8 cellular contexts compared by ENCODE assay signal in the genomic region with DNA sequence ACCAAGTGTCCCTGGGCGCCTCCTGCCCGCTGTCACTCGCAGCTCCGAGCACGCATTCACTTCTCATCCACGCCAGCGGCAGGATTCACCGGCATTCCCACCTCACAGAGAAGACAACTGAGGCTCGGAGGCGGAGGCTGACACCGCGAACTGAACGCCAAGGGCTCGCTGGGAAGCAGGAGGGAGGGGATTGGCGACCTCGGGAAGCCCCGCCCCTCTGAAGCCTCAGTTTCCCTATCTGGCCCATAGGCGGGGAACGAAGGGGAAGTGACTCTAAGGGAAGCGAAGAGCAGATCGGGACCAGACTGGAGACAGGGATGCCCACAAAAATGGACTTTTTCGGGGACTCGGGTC. TPM values are rescaled to one million over a fixed set of nuclear protein-coding genes. Genes with fewer than 3 reads are reported as not detected.
DNase-seq lines count a peak whose midpoint lies in the region; ATAC-seq and TF ChIP-seq lines count a peak whose summit lies in the region.

No MANE protein-coding gene starts in this region.

- H3K9me3 ChIP-seq in BLaER1 treated with 17β-estradiol and CSF1 and Interleukin-3, amounts not matched to agents 10 nM and 100 nM (replicated peaks in 1 of 11): no peaks in the 10 kb centered on the region
- no peaks in the 10 kb centered on the region for H3K9me3 ChIP-seq in lower lobe of right lung

- no peaks in the 10 kb centered on the region for H3K79me2 ChIP-seq in KMS-11 (ENCODE audit: insufficient read depth, low read depth)

- ATAC-seq in lower lobe of right lung (peak in 1 of 2 donors; percentile 5), HG02571 (IDR thresholded peaks at IDR 0.05; ENCODE audit: unreplicated experiment) (no peak)

- H3K27ac ChIP-seq in BLaER1 treated with 17β-estradiol and CSF1 and Interleukin-3, amounts not matched to agents 10 nM and 100 nM: peak overlapping the region; percentile 71 to 93 (median 87)
- peak overlapping the region; percentile 83 for H3K27ac ChIP-seq in KMS-11
- peak overlapping the region; percentile 84 for H3K27ac ChIP-seq in cingulate gyrus (ENCODE audit: low read depth, low read length)
- peak overlapping the region; percentile 93 for H3K27ac ChIP-seq in lower lobe of right lung

- peak overlapping the region; percentile 85 to 100 (median 94) for H3K4me2 ChIP-seq in BLaER1 treated with 17β-estradiol and CSF1 and Interleukin-3, amounts not matched to agents 10 nM and 100 nM
- peak overlapping the region; percentile 89 for H3K4me2 ChIP-seq in KMS-11

- peak overlapping the region; percentile 81 to 95 (median 90) for H3K4me3 ChIP-seq in BLaER1 treated with 17β-estradiol and CSF1 and Interleukin-3, amounts not matched to agents 10 nM and 100 nM
- H3K4me3 ChIP-seq in KMS-11 (IDR thresholded peaks at IDR 0.05; ENCODE audit: insufficient read depth, low read depth, low read length) (peak overlapping the region; percentile 40), lower lobe of right lung (peak overlapping the region; percentile 96)

- H3K4me3 Mint-ChIP-seq in type B pancreatic cell: peak overlapping the region; percentile 99

- DNase-seq in lower lobe of right lung: peak; percentile 68
- no peak for DNase-seq in type B pancreatic cell (ENCODE audit: extremely low spot score, unreplicated experiment)
- no peak for DNase-seq in NCI-H1417 treated with DMSO at 0.1 percent for 48 hours (lab: John Stamatoyannopoulos, UW)
- DNase-seq in NAMALWA (ENCODE audit: low spot score): no peak

- peaks cover 9% of the 10 kb centered on the region for H3K4me1 Mint-ChIP-seq in type B pancreatic cell (ENCODE audit: unreplicated experiment)

- no peaks in the 10 kb centered on the region for H3K27me3 ChIP-seq in BLaER1 treated with 17β-estradiol and CSF1 and Interleukin-3, amounts not matched to agents 10 nM and 100 nM
- peaks cover 3% of the 10 kb centered on the region; the same call in 1 of the 2 replicates for H3K27me3 ChIP-seq in KMS-11 (ENCODE audit: insufficient read depth, low read depth)
- H3K27me3 ChIP-seq in lower lobe of right lung (ENCODE audit: low read depth): no peaks in the 10 kb centered on the region

- H3K9me3 Mint-ChIP-seq in type B pancreatic cell: no peaks in the 10 kb centered on the region

- H3K9ac ChIP-seq in BLaER1 treated with 17β-estradiol and CSF1 and Interleukin-3, amounts not matched to agents 10 nM and 100 nM: peak overlapping the region; percentile 84 to 93 (median 92)
- peak overlapping the region; percentile 92 for H3K9ac ChIP-seq in KMS-11

- H3K36me3 Mint-ChIP-seq in type B pancreatic cell: no peaks in the 10 kb centered on the region

- H2AFZ ChIP-seq in KMS-11 (ENCODE audit: low read depth): peak overlapping the region; percentile 95

- peaks cover 3% of the 10 kb centered on the region for H3K27me3 Mint-ChIP-seq in type B pancreatic cell

- intact Hi-C loops in lower lobe of right lung (cut with DNase I): no loop called here

- TF ChIP-seq CTCF in KMS-11 (conservative IDR thresholded peaks at IDR 0.05; ENCODE audit: low read depth, low read length): no peak
- TF ChIP-seq CTCF in lower lobe of right lung (IDR thresholded peaks at IDR 0.05): no peak
- peak; percentile 34 for TF ChIP-seq CTCF in type B pancreatic cell (conservative IDR thresholded peaks at IDR 0.05)

- peaks cover 0 to 25% (median under 1%) of the 10 kb centered on the region in 11 experiments; a peak in 7 of 22 replicates for H4K20me1 ChIP-seq in BLaER1 treated with 17β-estradiol and CSF1 and Interleukin-3, amounts not matched to agents 10 nM and 100 nM
- no peaks in the 10 kb centered on the region for H4K20me1 ChIP-seq in KMS-11 (ENCODE audit: insufficient read depth)

- peaks cover 15 to 23% (median 18%) of the 10 kb centered on the region in 10 experiments for H3K4me1 ChIP-seq in BLaER1 treated with 17β-estradiol and CSF1 and Interleukin-3, amounts not matched to agents 10 nM and 100 nM
- H3K4me1 ChIP-seq in KMS-11 (ENCODE audit: low read depth, poor library complexity, severe bottlenecking) (peaks cover 4% of the 10 kb centered on the region), lower lobe of right lung (peaks cover 16% of the 10 kb centered on the region)

- peak overlapping the region; percentile 99 for H3K27ac Mint-ChIP-seq in type B pancreatic cell

- H3K36me3 ChIP-seq in BLaER1 treated with 17β-estradiol and CSF1 and Interleukin-3, amounts not matched to agents 10 nM and 100 nM: peaks cover 0 to 31% (median 9%) of the 10 kb centered on the region in 11 experiments; a peak in 10 of 22 replicates
- no peaks in the 10 kb centered on the region for H3K36me3 ChIP-seq in KMS-11 (ENCODE audit: insufficient read depth)
- H3K36me3 ChIP-seq in lower lobe of right lung: peaks cover 17% of the 10 kb centered on the region

RNA-seq across cellular contexts. Expression of a gene that starts 0.3 kb away (rescaled TPM):
- 42.7 TPM for total RNA-seq in lower lobe of right lung
- total RNA-seq in type B pancreatic cell (ENCODE audit: low replicate concordance): 42.2 and 50.0 TPM in 2 replicates

RNA-seq across cellular contexts. Expression of a gene that starts 0.8 kb away (rescaled TPM):
- 8.6 TPM for total RNA-seq in lower lobe of right lung
- 6.2 and 11.0 TPM in 2 replicates for total RNA-seq in type B pancreatic cell (ENCODE audit: low replicate concordance)

RNA-seq across cellular contexts. Expression of a gene that starts 10.0 kb away (rescaled TPM):
- 566 TPM for total RNA-seq in lower lobe of right lung
- total RNA-seq in type B pancreatic cell (ENCODE audit: low replicate concordance): 1,016 and 1,024 TPM in 2 replicates

RNA-seq across cellular contexts. Expression of a gene that starts 39.9 kb away (rescaled TPM):
- total RNA-seq in lower lobe of right lung (65.3 TPM), type B pancreatic cell (ENCODE audit: low replicate concordance) (68.0 and 74.0 TPM in 2 replicates)

RNA-seq across cellular contexts. Expression of a gene that starts 40.4 kb away (rescaled TPM):
- total RNA-seq in lower lobe of right lung (6.4 TPM), type B pancreatic cell (ENCODE audit: low replicate concordance) (0.41 TPM in 1 of 2 replicates, not detected in the other)

Comparison
In these comparisons a context has a peak if more than half of its experiments do, and no peak if none do; other contexts are left out.
1. H3K4me3 ChIP-seq: peak in every context shown above with its lines; median percentile 96 in lower lobe of right lung; 90 in BLaER1 treated with 17β-estradiol and CSF1 and Interleukin-3, amounts not matched to agents 10 nM and 100 nM; 40 in KMS-11.